In the genomic region with DNA sequence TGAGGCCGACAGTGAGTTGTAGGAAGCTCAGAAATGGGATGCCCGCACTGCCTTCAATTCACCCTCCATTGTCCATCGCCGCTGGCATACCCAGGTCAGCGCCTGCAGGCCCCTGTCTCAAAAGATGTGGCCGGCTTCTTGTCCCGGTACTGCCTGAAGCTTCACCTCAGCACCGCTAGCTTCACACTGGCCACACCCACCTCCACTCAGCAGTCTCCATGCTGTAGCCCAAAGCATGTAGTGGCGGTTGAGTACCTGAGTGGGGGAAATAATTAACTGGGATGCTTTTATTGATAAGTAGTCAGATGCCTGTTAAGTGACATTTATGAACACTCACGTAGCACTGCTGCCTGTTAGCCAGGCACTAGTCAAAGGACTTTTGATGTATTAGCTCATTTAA, we compare ENCODE assay signal across 21 cellular contexts.
"Had no signal": no experiment of that assay in that cellular context is flagged by ENCODE, and none has a peak within 500 bp of the region (broad histone marks: within the 10 kb centered on the region; RNA-seq: fewer than 3 reads in every experiment).

No MANE protein-coding gene starts in this region.

- H3K4me3 ChIP-seq: SK-N-MC had no signal

- H3K4me2 ChIP-seq: KMS-11 had no signal

- DNase-seq: activated B cell treated with CpG ODN at 0.5 μM for 24 hours; activated CD4-positive, alpha-beta memory T cell treated with anti-CD3 and anti-CD28 coated beads, Interleukin-2, amount 10 ng/mL, durations not matched to agents 7 days and 5 days; activated CD4-positive, alpha-beta T cell treated with anti-CD3 and anti-CD28 coated beads, Interleukin-2, amount 50 U/mL, for 1 hour; activated CD8-positive, alpha-beta memory T cell treated with anti-CD3 and anti-CD28 coated beads, Interleukin-2, amount 50 U/mL, for 48 hours; activated gamma-delta T cell treated with Interleukin-2 at 50 U/mL for 16 hours; activated naive CD4-positive, alpha-beta T cell treated with anti-CD3 and anti-CD28 coated beads, Interleukin-2, amount 50 U/mL, for 16 hours; aorta; NCI-H1092; NCI-H1694 treated with DMSO at 0.1 percent for 48 hours; NCI-H2029 treated with DMSO at 0.1 percent for 48 hours; NCI-H2171; NCI-H2227 treated with DMSO at 0.1 percent for 48 hours; NCI-H446 treated with DMSO at 0.1 percent for 48 hours; NCI-H524 treated with DMSO at 0.1 percent for 48 hours; NCI-H82; T-cell; T-helper 2 cell; T1000 had no signal

- H3K9ac ChIP-seq: KMS-11 had no signal

- ATAC-seq: T-cell had no signal

- FAIRE-seq: TTC549 had no signal

- H3K27ac ChIP-seq: KMS-11, SK-N-MC had no signal
